ENCODE assay signal across 13 cellular contexts in the genomic region with DNA sequence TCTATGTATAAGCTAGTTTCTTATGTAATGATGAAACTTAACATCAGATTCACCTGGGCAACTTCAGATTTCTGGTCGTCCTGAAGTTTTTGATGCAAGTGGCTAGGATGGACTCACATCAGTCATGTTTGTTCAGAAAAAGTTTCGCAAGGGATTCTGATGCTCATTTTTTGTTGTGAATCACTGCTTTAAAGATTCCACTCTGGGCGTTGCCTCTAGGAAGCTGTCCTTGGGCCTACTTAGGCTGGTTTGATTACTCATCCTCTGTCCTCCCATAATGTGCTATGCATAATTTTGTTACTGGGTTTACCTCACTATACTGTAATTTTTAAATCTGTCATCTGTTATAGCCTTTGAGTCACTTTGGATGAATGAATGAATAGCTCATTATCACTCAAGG. TPM values are rescaled to one million over a fixed set of nuclear protein-coding genes. Genes with fewer than 3 reads are reported as not detected.
DNase-seq lines count a peak whose midpoint lies in the region; ATAC-seq and TF ChIP-seq lines count a peak whose summit lies in the region.
"Had no signal": no experiment of that assay in that cellular context is flagged by ENCODE, and none has a peak within 500 bp of the region (broad histone marks: within the 10 kb centered on the region; RNA-seq: fewer than 3 reads in every experiment).

No MANE protein-coding gene starts in this region.

- 32% methylated on average over 2 of the region's 3 CpGs for WGBS in mesenchymal stem cell

- no peak overlapping the region for H3K18ac ChIP-seq in mesenchymal stem cell (ENCODE audit: low read depth in 1 of 2, low read length in 2 of 2)

- no peak overlapping the region for H2AFZ ChIP-seq in mesenchymal stem cell (ENCODE audit: low read depth, low read length)

- no peak overlapping the region for H2BK5ac ChIP-seq in mesenchymal stem cell (ENCODE audit: low read depth, low read length, poor library complexity, severe bottlenecking)

- no peak overlapping the region for H2BK120ac ChIP-seq in mesenchymal stem cell (ENCODE audit: low read depth, low read length)

- no peak overlapping the region for H3K4me2 ChIP-seq in mesenchymal stem cell (ENCODE audit: low read length, poor library complexity, severe bottlenecking)

- no peak overlapping the region for H4K8ac ChIP-seq in mesenchymal stem cell (ENCODE audit: low read length)

- H3K9me3 ChIP-seq in mesenchymal stem cell (ENCODE audit: control insufficient read depth, low read length): peaks cover 7% of the 10 kb centered on the region

- no peaks in the 10 kb centered on the region for H3K4me1 ChIP-seq in mesenchymal stem cell (ENCODE audit: control insufficient read depth, insufficient read depth, low read depth, low read length)

- peak overlapping the region; percentile 60 for H3K9ac ChIP-seq in mesenchymal stem cell (ENCODE audit: low read length)

- H3K27me3 ChIP-seq in mesenchymal stem cell (ENCODE audit: control insufficient read depth in 1 of 2, insufficient read depth in 1 of 2, low read length in 2 of 2): no peaks in the 10 kb centered on the region

- DNase-seq in AG08396 (ENCODE audit: low spot score): peak; percentile 46
- peak; percentile 78 for DNase-seq in HS-27A (ENCODE audit: low read depth)
- DNase-seq in astrocyte of the spinal cord (ENCODE audit: low read depth, low spot score): peak; percentile 74
- peak; percentile 75 for DNase-seq in mesenchymal stem cell
- DNase-seq in T-helper 9 cell: no peak
- DNase-seq in NCI-H128 (lab: John Stamatoyannopoulos, UW; ENCODE audit: unreplicated experiment): no peak
- no peak for DNase-seq in T-helper 1 cell
- DNase-seq: activated CD4-positive, alpha-beta T cell treated with anti-CD3 and anti-CD28 coated beads for 48 hours; left cardiac atrium; NCI-H446; nucleus accumbens; SIG-M5 had no signal

- H3K79me1 ChIP-seq in mesenchymal stem cell (replicated peaks; ENCODE audit: low read length, poor library complexity, severe bottlenecking): no peaks in the 10 kb centered on the region

- H3K4me3 ChIP-seq in astrocyte of the spinal cord (ENCODE audit: low read depth, low read length) (no peak overlapping the region), mesenchymal stem cell (ENCODE audit: insufficient read depth in 1 of 2, low read depth in 1 of 2, low read length in 2 of 2) (no peak overlapping the region)

- no peak overlapping the region for H2AK5ac ChIP-seq in mesenchymal stem cell (ENCODE audit: low read length, severe bottlenecking)

- no peak for ATAC-seq in GM18861 (IDR thresholded peaks at IDR 0.05; ENCODE audit: unreplicated experiment)

- H2BK12ac ChIP-seq in mesenchymal stem cell (ENCODE audit: low read length in 2 of 2): no peak overlapping the region

- peaks cover 0 to 3% of the 10 kb centered on the region in 2 experiments for H3K36me3 ChIP-seq in mesenchymal stem cell (ENCODE audit: control insufficient read depth in 1 of 2, insufficient read depth in 2 of 2, low read depth in 1 of 2, low read length in 2 of 2)

- H4K91ac ChIP-seq in mesenchymal stem cell (ENCODE audit: low read length): no peak overlapping the region

- H3K4ac ChIP-seq in mesenchymal stem cell (ENCODE audit: low read depth in 1 of 2, low read length in 2 of 2): no peak overlapping the region

- in situ Hi-C loops in astrocyte of the spinal cord (cut with HindIII; ENCODE audit: low sequenced_read_pairs): no loop called here

- H3K27ac ChIP-seq in mesenchymal stem cell (ENCODE audit: low read length, poor library complexity, severe bottlenecking): no peak overlapping the region

- H3K23ac ChIP-seq in mesenchymal stem cell (ENCODE audit: low read length in 2 of 2): no peak overlapping the region

- H3K14ac ChIP-seq in mesenchymal stem cell (ENCODE audit: low read length in 2 of 2): no peak overlapping the region

- no peak overlapping the region for H2BK15ac ChIP-seq in mesenchymal stem cell (ENCODE audit: low read depth, poor library complexity, severe bottlenecking)

- no peak for TF ChIP-seq CTCF in astrocyte of the spinal cord (IDR thresholded peaks at IDR 0.05; ENCODE audit: low read depth, low read length)

RNA-seq across cellular contexts. Expression of a gene that starts 30.8 kb away (rescaled TPM):
- polyA plus RNA-seq in mesenchymal stem cell (2013, experiment 1 of 2): 6.7 TPM
- 6.5 TPM for polyA plus RNA-seq in mesenchymal stem cell (2013, experiment 2 of 2)

Comparison
In these comparisons a context has a peak if more than half of its experiments do, and no peak if none do; other contexts are left out.
1. DNase-seq: peak in AG08396 (single experiment), HS-27A (single experiment), astrocyte of the spinal cord (single experiment) and mesenchymal stem cell (single experiment); none in T-helper 9 cell (single experiment), NCI-H128 (single experiment) and T-helper 1 cell (0 of 5).